17 cellular contexts compared by ENCODE assay signal in the genomic region with DNA sequence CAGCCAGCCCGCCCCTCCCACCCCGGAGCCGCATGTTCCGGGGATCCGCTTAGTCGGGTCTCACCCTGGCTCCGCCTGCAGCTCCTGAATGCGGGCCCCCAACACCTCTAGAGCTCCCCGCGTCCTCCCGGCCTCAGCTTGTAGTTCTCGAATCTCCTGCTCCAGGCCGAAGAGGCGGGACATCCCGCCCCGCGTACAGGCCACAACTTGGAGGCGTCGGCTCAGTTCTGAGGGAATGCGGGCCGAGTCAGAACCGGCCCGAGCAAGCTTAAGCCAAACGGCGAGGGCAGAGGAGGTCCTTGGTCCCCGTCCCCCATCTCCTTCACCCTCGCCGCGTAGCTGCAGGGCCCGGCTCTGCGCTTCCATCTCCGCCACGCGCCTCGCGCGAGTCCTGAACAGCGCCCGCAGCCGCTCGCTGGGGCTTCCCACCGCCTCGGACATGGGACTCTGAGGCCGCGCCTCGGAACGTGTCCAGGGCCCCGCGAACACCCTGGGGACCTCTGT. TPM values are rescaled to one million over a fixed set of nuclear protein-coding genes. Genes with fewer than 3 reads are reported as not detected.
DNase-seq lines count a peak whose midpoint lies in the region; ATAC-seq and TF ChIP-seq lines count a peak whose summit lies in the region.
"Had no signal": no experiment of that assay in that cellular context is flagged by ENCODE, and none has a peak within 500 bp of the region (broad histone marks: within the 10 kb centered on the region; RNA-seq: fewer than 3 reads in every experiment).

No MANE protein-coding gene starts in this region.

- no peaks in the 10 kb centered on the region for H3K4me1 Mint-ChIP-seq in activated CD8-positive, alpha-beta T cell treated with anti-CD3 and anti-CD28 coated beads for 36 hours (ENCODE audit: low read depth)
- no peaks in the 10 kb centered on the region for H3K4me1 Mint-ChIP-seq in activated CD8-positive, alpha-beta T cell treated with anti-CD3 and anti-CD28 coated beads, Interleukin-2, amount 10 ng/mL, durations not matched to agents 7 days and 5 days (ENCODE audit: low read depth)
- no peaks in the 10 kb centered on the region for H3K4me1 Mint-ChIP-seq in activated T-helper 1 cell treated with anti-CD3 and anti-CD28 coated beads, Interleukin-12 subunit alpha, Interleukin-12 subunit beta, Interleukin-2, Interleukin-4 antibody, amounts not matched to agents 30 ng/mL and 10 ng/mL and 1 ng/mL, durations not matched to agents 14 hours and 24 hours and 36 hours (ENCODE audit: low read depth)
- H3K4me1 Mint-ChIP-seq: activated naive CD8-positive, alpha-beta T cell treated with anti-CD3 and anti-CD28 coated beads for 36 hours; immature natural killer cell had no signal

- CTCF ChIA-PET in activated CD8-positive, alpha-beta T cell treated with anti-CD3 and anti-CD28 coated beads for 36 hours (lab: Charles Lee) = no interaction called here
- CTCF ChIA-PET in activated CD8-positive, alpha-beta T cell treated with anti-CD3 and anti-CD28 coated beads, Interleukin-2, amount 10 ng/mL, durations not matched to agents 7 days and 5 days (lab: Charles Lee) = no interaction called here

- no peak for TF ChIP-seq EP300 in ovary (IDR thresholded peaks at IDR 0.05)

- DNase-seq in activated CD8-positive, alpha-beta T cell treated with anti-CD3 and anti-CD28 coated beads for 36 hours = no peak
- DNase-seq in activated CD8-positive, alpha-beta T cell treated with anti-CD3 and anti-CD28 coated beads, Interleukin-2, amount 10 ng/mL, durations not matched to agents 7 days and 5 days = no peak
- peak in 4 of 5 donors; percentile 20 to 63 (median 32) for DNase-seq in heart left ventricle
- peak; percentile 30 to 61 (median 39) for DNase-seq in ovary
- peak; percentile 54 for DNase-seq in ureter (ENCODE audit: low spot score)
- DNase-seq in NCI-H510A treated with DMSO at 0.1 percent for 48 hours (lab: John Stamatoyannopoulos, UW) = no peak
- no peak for DNase-seq in cerebellum (ENCODE audit: low spot score)
- no peak for DNase-seq in activated T-helper 1 cell treated with anti-CD3 and anti-CD28 coated beads, Interleukin-12 subunit alpha, Interleukin-12 subunit beta, Interleukin-2, Interleukin-4 antibody, amounts not matched to agents 30 ng/mL and 10 ng/mL and 1 ng/mL, durations not matched to agents 14 hours and 24 hours and 36 hours (ENCODE audit: low spot score)
- DNase-seq: activated naive CD8-positive, alpha-beta T cell treated with anti-CD3 and anti-CD28 coated beads for 36 hours; cortex of kidney; immature natural killer cell; IMR-90; naive B cell; SHP77; transverse colon had no signal

- no peak for TF ChIP-seq POLR2A in heart left ventricle (IDR thresholded peaks at IDR 0.05)
- TF ChIP-seq POLR2A in ovary (IDR thresholded peaks at IDR 0.05) = no peak

- POLR2A ChIA-PET in activated CD8-positive, alpha-beta T cell treated with anti-CD3 and anti-CD28 coated beads for 36 hours (lab: Charles Lee) = interaction anchor here (0.8 to 3.2 kb wide), 3 partner anchors 10 to 183 kb away, joined by 3 to 19 read pairs (median 3); no protein-coding TSS in a partner anchor
- POLR2A ChIA-PET in activated CD8-positive, alpha-beta T cell treated with anti-CD3 and anti-CD28 coated beads, Interleukin-2, amount 10 ng/mL, durations not matched to agents 7 days and 5 days (lab: Charles Lee) = no interaction called here

- WGBS in heart left ventricle, 4 donors = 47 to 79% (median 58%) methylated on average over 16 to 49 of the region's 49 CpGs
- 34 to 45% (median 36%) methylated on average over 49 of the region's 49 CpGs for WGBS in ovary, 3 donors

- H3K4me1 ChIP-seq in heart left ventricle (peaks cover 0 to 42% (median 16%) of the 10 kb centered on the region in 12 donors), ovary (ENCODE audit: insufficient read depth) (no peaks in the 10 kb centered on the region)
- H3K4me1 ChIP-seq: A549 had no signal

- peaks cover 24% of the 10 kb centered on the region for H3K36me3 Mint-ChIP-seq in activated CD8-positive, alpha-beta T cell treated with anti-CD3 and anti-CD28 coated beads for 36 hours (ENCODE audit: low read depth)
- peaks cover 29% of the 10 kb centered on the region for H3K36me3 Mint-ChIP-seq in activated CD8-positive, alpha-beta T cell treated with anti-CD3 and anti-CD28 coated beads, Interleukin-2, amount 10 ng/mL, durations not matched to agents 7 days and 5 days (ENCODE audit: low read depth)
- peaks cover 17% of the 10 kb centered on the region for H3K36me3 Mint-ChIP-seq in activated T-helper 1 cell treated with anti-CD3 and anti-CD28 coated beads, Interleukin-12 subunit alpha, Interleukin-12 subunit beta, Interleukin-2, Interleukin-4 antibody, amounts not matched to agents 30 ng/mL and 10 ng/mL and 1 ng/mL, durations not matched to agents 14 hours and 24 hours and 36 hours (ENCODE audit: low read depth)

- H3K27me3 ChIP-seq in heart left ventricle (no peaks in the 10 kb centered on the region), ovary (no peaks in the 10 kb centered on the region)
- H3K27me3 ChIP-seq: transverse colon had no signal

- H3K4me3 Mint-ChIP-seq in activated CD8-positive, alpha-beta T cell treated with anti-CD3 and anti-CD28 coated beads for 36 hours = no peak overlapping the region
- H3K4me3 Mint-ChIP-seq in activated CD8-positive, alpha-beta T cell treated with anti-CD3 and anti-CD28 coated beads, Interleukin-2, amount 10 ng/mL, durations not matched to agents 7 days and 5 days = no peak overlapping the region
- no peak overlapping the region for H3K4me3 Mint-ChIP-seq in activated T-helper 1 cell treated with anti-CD3 and anti-CD28 coated beads, Interleukin-12 subunit alpha, Interleukin-12 subunit beta, Interleukin-2, Interleukin-4 antibody, amounts not matched to agents 30 ng/mL and 10 ng/mL and 1 ng/mL, durations not matched to agents 14 hours and 24 hours and 36 hours
- H3K4me3 Mint-ChIP-seq: activated naive CD8-positive, alpha-beta T cell treated with anti-CD3 and anti-CD28 coated beads for 36 hours; immature natural killer cell; naive B cell had no signal

- peak; percentile 6 for ATAC-seq in activated CD8-positive, alpha-beta T cell treated with anti-CD3 and anti-CD28 coated beads for 36 hours
- no peak for ATAC-seq in activated CD8-positive, alpha-beta T cell treated with anti-CD3 and anti-CD28 coated beads, Interleukin-2, amount 10 ng/mL, durations not matched to agents 7 days and 5 days
- ATAC-seq in heart left ventricle = peak in 3 of 4 donors; percentile 10 to 37 (median 27)

- TF ChIP-seq CTCF in activated CD8-positive, alpha-beta T cell treated with anti-CD3 and anti-CD28 coated beads for 36 hours (IDR thresholded peaks at IDR 0.05) = no peak
- TF ChIP-seq CTCF in heart left ventricle (IDR thresholded peaks at IDR 0.05) (no peak), ovary (IDR thresholded peaks at IDR 0.05) (no peak)

- H3K36me3 ChIP-seq in heart left ventricle = peaks cover 0 to 79% (median 45%) of the 10 kb centered on the region in 9 donors
- no peaks in the 10 kb centered on the region for H3K36me3 ChIP-seq in ovary

- H3K27ac ChIP-seq in heart left ventricle = peak overlapping the region in 3 of 12 donors; percentile 11 to 66 (median 56)
- H3K27ac ChIP-seq in ovary = peak overlapping the region in 1 of 2 donors; percentile 52
- H3K27ac ChIP-seq: A549 had no signal

- peak overlapping the region in 10 of 12 donors; percentile 11 to 50 (median 38) for H3K4me3 ChIP-seq in heart left ventricle
- no peak overlapping the region for H3K4me3 ChIP-seq in ovary
- H3K4me3 ChIP-seq: A549, smooth muscle cell had no signal

- H3K9me3 ChIP-seq in heart left ventricle (no peaks in the 10 kb centered on the region), ovary (no peaks in the 10 kb centered on the region)
- H3K9me3 ChIP-seq: A549, transverse colon had no signal

- intact Hi-C loops in activated CD8-positive, alpha-beta T cell treated with anti-CD3 and anti-CD28 coated beads for 36 hours (cut with micrococcal nuclease) = no loop called here
- intact Hi-C loops in heart left ventricle (cut with DNase I) = no loop called here
- intact Hi-C loops in ovary (cut with DNase I) = no loop called here
- intact Hi-C loops in activated T-helper 1 cell treated with anti-CD3 and anti-CD28 coated beads, Interleukin-12 subunit alpha, Interleukin-12 subunit beta, Interleukin-2, Interleukin-4 antibody, amounts not matched to agents 30 ng/mL and 10 ng/mL and 1 ng/mL, durations not matched to agents 14 hours and 24 hours and 36 hours (cut with micrococcal nuclease) = no loop called here

- no peaks in the 10 kb centered on the region for H3K9me3 Mint-ChIP-seq in activated CD8-positive, alpha-beta T cell treated with anti-CD3 and anti-CD28 coated beads for 36 hours
- H3K9me3 Mint-ChIP-seq in activated CD8-positive, alpha-beta T cell treated with anti-CD3 and anti-CD28 coated beads, Interleukin-2, amount 10 ng/mL, durations not matched to agents 7 days and 5 days (ENCODE audit: insufficient read depth) = no peaks in the 10 kb centered on the region
- no peaks in the 10 kb centered on the region for H3K9me3 Mint-ChIP-seq in activated T-helper 1 cell treated with anti-CD3 and anti-CD28 coated beads, Interleukin-12 subunit alpha, Interleukin-12 subunit beta, Interleukin-2, Interleukin-4 antibody, amounts not matched to agents 30 ng/mL and 10 ng/mL and 1 ng/mL, durations not matched to agents 14 hours and 24 hours and 36 hours
- H3K9me3 Mint-ChIP-seq: activated naive CD8-positive, alpha-beta T cell treated with anti-CD3 and anti-CD28 coated beads for 36 hours; immature natural killer cell; naive B cell had no signal

- no peaks in the 10 kb centered on the region for H3K27me3 Mint-ChIP-seq in activated CD8-positive, alpha-beta T cell treated with anti-CD3 and anti-CD28 coated beads for 36 hours
- H3K27me3 Mint-ChIP-seq in activated CD8-positive, alpha-beta T cell treated with anti-CD3 and anti-CD28 coated beads, Interleukin-2, amount 10 ng/mL, durations not matched to agents 7 days and 5 days (ENCODE audit: low read depth) = no peaks in the 10 kb centered on the region
- H3K27me3 Mint-ChIP-seq in activated T-helper 1 cell treated with anti-CD3 and anti-CD28 coated beads, Interleukin-12 subunit alpha, Interleukin-12 subunit beta, Interleukin-2, Interleukin-4 antibody, amounts not matched to agents 30 ng/mL and 10 ng/mL and 1 ng/mL, durations not matched to agents 14 hours and 24 hours and 36 hours (ENCODE audit: insufficient read depth) = no peaks in the 10 kb centered on the region
- H3K27me3 Mint-ChIP-seq: activated naive CD8-positive, alpha-beta T cell treated with anti-CD3 and anti-CD28 coated beads for 36 hours; naive B cell had no signal

- H3K27ac Mint-ChIP-seq in activated CD8-positive, alpha-beta T cell treated with anti-CD3 and anti-CD28 coated beads for 36 hours = no peak overlapping the region
- no peak overlapping the region for H3K27ac Mint-ChIP-seq in activated CD8-positive, alpha-beta T cell treated with anti-CD3 and anti-CD28 coated beads, Interleukin-2, amount 10 ng/mL, durations not matched to agents 7 days and 5 days
- H3K27ac Mint-ChIP-seq in activated T-helper 1 cell treated with anti-CD3 and anti-CD28 coated beads, Interleukin-12 subunit alpha, Interleukin-12 subunit beta, Interleukin-2, Interleukin-4 antibody, amounts not matched to agents 30 ng/mL and 10 ng/mL and 1 ng/mL, durations not matched to agents 14 hours and 24 hours and 36 hours = no peak overlapping the region
- H3K27ac Mint-ChIP-seq: activated naive CD8-positive, alpha-beta T cell treated with anti-CD3 and anti-CD28 coated beads for 36 hours had no signal

RNA-seq across cellular contexts. Expression of gene CCDC17, which starts 0.9 kb away (rescaled TPM):
- 1 to 10 TPM; 1.7 to 1.9 TPM for total RNA-seq in activated CD8-positive, alpha-beta T cell treated with anti-CD3 and anti-CD28 coated beads for 36 hours
- 1 to 10 TPM; 2.5 to 2.6 TPM for total RNA-seq in activated CD8-positive, alpha-beta T cell treated with anti-CD3 and anti-CD28 coated beads, Interleukin-2, amount 10 ng/mL, durations not matched to agents 7 days and 5 days
- total RNA-seq in heart left ventricle (1 to 10 TPM in 3 of 9 donors, under 1 TPM in 6; 0.20 to 1.3 (median 0.93) TPM), ovary (10 to 100 TPM in 1 of 7 donors, 1 to 10 TPM in 6; 1.3 to 30.2 (median 3.7) TPM), ureter (2.4 TPM), cerebellum (1.00 TPM)
- polyA plus RNA-seq in heart left ventricle (1 to 10 TPM in 1 of 2 donors, under 1 TPM in 1; 0.35 to 2.0 TPM), ovary (1 to 10 TPM; 1.4 to 1.5 TPM)
- 2.5 and 2.8 TPM in 2 replicates for total RNA-seq in activated T-helper 1 cell treated with anti-CD3 and anti-CD28 coated beads, Interleukin-12 subunit alpha, Interleukin-12 subunit beta, Interleukin-2, Interleukin-4 antibody, amounts not matched to agents 30 ng/mL and 10 ng/mL and 1 ng/mL, durations not matched to agents 14 hours and 24 hours and 36 hours

RNA-seq across cellular contexts. Expression of gene NASP, which starts 39.1 kb away (rescaled TPM):
- 100 to 1,000 TPM; 227 to 246 TPM for total RNA-seq in activated CD8-positive, alpha-beta T cell treated with anti-CD3 and anti-CD28 coated beads for 36 hours
- total RNA-seq in activated CD8-positive, alpha-beta T cell treated with anti-CD3 and anti-CD28 coated beads, Interleukin-2, amount 10 ng/mL, durations not matched to agents 7 days and 5 days = 100 to 1,000 TPM; 230 to 233 TPM
- total RNA-seq in heart left ventricle (10 to 100 TPM; 24.5 to 53.4 (median 31.4) TPM), ovary (100 to 1,000 TPM in 2 of 7 donors, 10 to 100 TPM in 5; 60.4 to 114 (median 76.3) TPM), ureter (82.1 TPM), cerebellum (122 TPM)
- polyA plus RNA-seq in heart left ventricle (10 to 100 TPM; 70.6 to 86.6 TPM), ovary (100 to 1,000 TPM in 1 of 2 donors, 10 to 100 TPM in 1; 92.6 to 122 TPM)
- 250 and 251 TPM in 2 replicates for total RNA-seq in activated T-helper 1 cell treated with anti-CD3 and anti-CD28 coated beads, Interleukin-12 subunit alpha, Interleukin-12 subunit beta, Interleukin-2, Interleukin-4 antibody, amounts not matched to agents 30 ng/mL and 10 ng/mL and 1 ng/mL, durations not matched to agents 14 hours and 24 hours and 36 hours

Comparison
In these comparisons a context has a peak if more than half of its experiments do, and no peak if none do; other contexts are left out.
1. DNase-seq: peak in heart left ventricle (4 of 5), ovary (5 of 5) and ureter (single experiment); none in activated CD8-positive, alpha-beta T cell treated with anti-CD3 and anti-CD28 coated beads for 36 hours (single experiment), activated CD8-positive, alpha-beta T cell treated with anti-CD3 and anti-CD28 coated beads, Interleukin-2, amount 10 ng/mL, durations not matched to agents 7 days and 5 days (single experiment), NCI-H510A treated with DMSO at 0.1 percent for 48 hours (single experiment), cerebellum (single experiment) and activated T-helper 1 cell treated with anti-CD3 and anti-CD28 coated beads, Interleukin-12 subunit alpha, Interleukin-12 subunit beta, Interleukin-2, Interleukin-4 antibody, amounts not matched to agents 30 ng/mL and 10 ng/mL and 1 ng/mL, durations not matched to agents 14 hours and 24 hours and 36 hours (single experiment).